1 cellular context compared by ENCODE assay signal in genomic region chr10:125061557-125062243, GRCh38.
A peak's percentile ranks its signal among the peaks of the same experiment; 100 is the strongest.
TF ChIP-seq lines count a peak whose summit lies in the region.

No MANE protein-coding gene starts in this region.

TF ChIP-seq in GM12878, 131 proteins besides CTCF, POLR2A, EP300 and RAD21 (continued from another document):
- TF ChIP-seq IRF4 (IDR thresholded peaks at IDR 0.05; ENCODE audit: low read depth, low read length) = peak; percentile 30; the same call in 1 of the 2 replicates
- 0 out of 2 replicates have a peak, but pooled peaks have one; percentile 23 for TF ChIP-seq MEF2A (IDR thresholded peaks at IDR 0.05; ENCODE audit: insufficient read depth, low read depth, low read length)
- TF ChIP-seq FOXK2 (IDR thresholded peaks at IDR 0.05) = no peak
- no peak for TF ChIP-seq KDM1A (IDR thresholded peaks at IDR 0.05; ENCODE audit: borderline replicate concordance)
